Comparison of ENCODE assay signal across 9 cellular contexts in genomic region chr11:118914178-118914918, GRCh38. TPM values are rescaled to one million over a fixed set of nuclear protein-coding genes. Genes with fewer than 3 reads are reported as not detected.
DNase-seq lines count a peak whose midpoint lies in the region; ATAC-seq, FAIRE-seq and TF ChIP-seq lines count a peak whose summit lies in the region.
"Had no signal": no experiment of that assay in that cellular context is flagged by ENCODE, and none has a peak within 500 bp of the region (broad histone marks: within the 10 kb centered on the region; RNA-seq: fewer than 3 reads in every experiment).

No MANE protein-coding gene starts in this region.

- H3K9me3 Mint-ChIP-seq in Calu3 (ENCODE audit: low read depth, unreplicated experiment) = no peaks in the 10 kb centered on the region

- CTCF ChIA-PET in Calu3 (lab: Charles Lee) = interaction anchor here (0.7 to 3.4 kb wide), 2 partner anchors 16 to 291 kb away, joined by 3 to 9 read pairs; no protein-coding TSS in a partner anchor

- WGBS in right cardiac atrium = 26% methylated on average over 15 of the region's 15 CpGs

- ATAC-seq in right cardiac atrium = no peak

- peak overlapping the region; percentile 78 for H3K27ac ChIP-seq in right cardiac atrium (ENCODE audit: low read length)

- H3K27me3 ChIP-seq in right cardiac atrium (ENCODE audit: control insufficient read depth, insufficient read depth) = no peaks in the 10 kb centered on the region

- no peaks in the 10 kb centered on the region for H3K9me3 ChIP-seq in right cardiac atrium (ENCODE audit: control insufficient read depth, low read length)

- intact Hi-C loops in Calu3 (cut with micrococcal nuclease; ENCODE audit: unreplicated experiment) (no loop called here), right cardiac atrium (cut with DNase I) (no loop called here)

- H3K4me1 Mint-ChIP-seq in Calu3 (ENCODE audit: low read depth, unreplicated experiment) = peaks cover 53% of the 10 kb centered on the region

- no peaks in the 10 kb centered on the region for H3K27me3 Mint-ChIP-seq in Calu3 (ENCODE audit: unreplicated experiment)

- peak overlapping the region; percentile 49 for H3K4me3 Mint-ChIP-seq in Calu3 (ENCODE audit: low read depth, unreplicated experiment)

- DNase-seq in Calu3 (peak; percentile 78), NCI-H2196 (lab: John Stamatoyannopoulos, UW; ENCODE audit: unreplicated experiment) (peak; percentile 75), right cardiac atrium (peak; percentile 72 to 84 (median 80)), NCI-H1092 treated with DMSO at 0.1 percent for 48 hours (lab: John Stamatoyannopoulos, UW) (no peak), GM20000 (ENCODE audit: low spot score) (no peak), D721Med (ENCODE audit: insufficient read length, low spot score) (no peak)
- DNase-seq in activated effector memory CD4-positive, alpha-beta T cell treated with anti-CD3 and anti-CD28 coated beads, Interleukin-2, amount 50 U/mL, for 16 hours = peak; percentile 87
- peak; percentile 55 to 58 for DNase-seq in stimulated activated CD4-positive, alpha-beta T cell treated with anti-CD3 and anti-CD28 coated beads, Interleukin-15, amount 100 ng/mL, for 48 hours (ENCODE audit: low read depth in 2 of 2)

- H3K4me3 ChIP-seq in right cardiac atrium (ENCODE audit: low read length) = no peak overlapping the region

- BruUV-seq in Calu3 (replicated peaks; lab: Mats Ljungman, UMichigan) = no TSS peak

- TF ChIP-seq CTCF in Calu3 (IDR thresholded peaks at IDR 0.05; ENCODE audit: unreplicated experiment) = no peak
- TF ChIP-seq CTCF in GM20000 (IDR thresholded peaks at IDR 0.05; ENCODE audit: extremely low read depth, missing control alignments) = no peak
- no peak for TF ChIP-seq CTCF in D721Med (IDR thresholded peaks at IDR 0.05; ENCODE audit: insufficient read depth, missing control alignments)

- FAIRE-seq in D721Med (lab: Jason Lieb, UNC) = no peak

- H3K36me3 Mint-ChIP-seq in Calu3 (ENCODE audit: insufficient read depth, unreplicated experiment) = peaks cover 85% of the 10 kb centered on the region

- H3K4me1 ChIP-seq in right cardiac atrium (ENCODE audit: control insufficient read depth, insufficient read depth, low read length) = peaks cover 61% of the 10 kb centered on the region

- H3K27ac Mint-ChIP-seq in Calu3 (ENCODE audit: unreplicated experiment) = peak overlapping the region; percentile 67

RNA-seq across cellular contexts. Expression of gene BCL9L, which starts 11.4 kb away (rescaled TPM):
- total RNA-seq in Calu3 (2022) (57.9 and 68.4 TPM in 2 replicates), right cardiac atrium (10 to 100 TPM; 44.0 to 76.7 (median 54.6) TPM)
- polyA plus RNA-seq in right cardiac atrium = 29.9 TPM

RNA-seq across cellular contexts. Expression of gene CXCR5, which starts 30.7 kb away (rescaled TPM):
- total RNA-seq in Calu3 (2022) = not detected in 2 replicates
- total RNA-seq in right cardiac atrium = not detected
- polyA plus RNA-seq in right cardiac atrium = 0.34 TPM

RNA-seq across cellular contexts. Expression of gene UPK2, which starts 41.8 kb away (rescaled TPM):
- total RNA-seq in Calu3 (2022) (3.5 and 5.2 TPM in 2 replicates), right cardiac atrium (not detected)
- not detected for polyA plus RNA-seq in right cardiac atrium
- total RNA-seq: mononuclear cell had no signal

RNA-seq across cellular contexts. Expression of gene FOXR1, which starts 57.2 kb away (rescaled TPM):
- total RNA-seq in Calu3 (2022) (not detected in 2 replicates), right cardiac atrium (not detected)
- polyA plus RNA-seq in right cardiac atrium = not detected
- total RNA-seq: mononuclear cell had no signal

Comparison
In these comparisons a context has a peak if more than half of its experiments do, and no peak if none do; other contexts are left out.
1. DNase-seq: peak in Calu3 (single experiment), NCI-H2196 (single experiment), activated effector memory CD4-positive, alpha-beta T cell treated with anti-CD3 and anti-CD28 coated beads, Interleukin-2, amount 50 U/mL, for 16 hours (single experiment), right cardiac atrium (3 of 3) and stimulated activated CD4-positive, alpha-beta T cell treated with anti-CD3 and anti-CD28 coated beads, Interleukin-15, amount 100 ng/mL, for 48 hours (2 of 2); none in NCI-H1092 treated with DMSO at 0.1 percent for 48 hours (single experiment), GM20000 (single experiment) and D721Med (single experiment).